20 cellular contexts compared by ENCODE assay signal in genomic region chr7:143454091-143454729, GRCh38. TPM values are rescaled to one million over a fixed set of nuclear protein-coding genes. Genes with fewer than 3 reads are reported as not detected.
DNase-seq lines count a peak whose midpoint lies in the region; ATAC-seq and TF ChIP-seq lines count a peak whose summit lies in the region.
"Had no signal": no experiment of that assay in that cellular context is flagged by ENCODE, and none has a peak within 500 bp of the region (broad histone marks: within the 10 kb centered on the region; RNA-seq: fewer than 3 reads in every experiment).

No MANE protein-coding gene starts in this region.

- H2AFZ ChIP-seq in IMR-90 (replicated peaks; ENCODE audit: low read length, poor library complexity) = no peak overlapping the region

- TF ChIP-seq RAD21 in IMR-90 (IDR thresholded peaks at IDR 0.05; ENCODE audit: low read length) = no peak

- H3K27ac Mint-ChIP-seq in activated CD4-positive, alpha-beta memory T cell treated with anti-CD3 and anti-CD28 coated beads for 36 hours = no peak overlapping the region
- H3K27ac Mint-ChIP-seq: CD8-positive, alpha-beta memory T cell had no signal

- intact Hi-C loops in IMR-90 (cut with micrococcal nuclease) (no loop called here), posterior vena cava (cut with DNase I) (no loop called here)
- intact Hi-C loops in activated CD4-positive, alpha-beta memory T cell treated with anti-CD3 and anti-CD28 coated beads for 36 hours (cut with micrococcal nuclease) = no loop called here

- dilution Hi-C loops in IMR-90 (cut with HindIII; ENCODE audit: low sequenced_read_pairs, unreplicated experiment) = no loop called here

- no peak for TF ChIP-seq EP300 in suprapubic skin (IDR thresholded peaks at IDR 0.05)

- peaks cover 16% of the 10 kb centered on the region for H3K4me1 ChIP-seq in IMR-90 (ENCODE audit: control insufficient read depth, insufficient read depth, low read length)
- peaks cover 35% of the 10 kb centered on the region for H3K4me1 ChIP-seq in suprapubic skin

- BruUV-seq in IMR-90 (replicated peaks; lab: Mats Ljungman, UMichigan) = no TSS peak

- TF ChIP-seq POLR2A in IMR-90 (IDR thresholded peaks at IDR 0.05; ENCODE audit: low read depth, low read length) = no peak
- no peak for TF ChIP-seq POLR2A in suprapubic skin (IDR thresholded peaks at IDR 0.05)

- H2AK9ac ChIP-seq in IMR-90 (replicated peaks; ENCODE audit: low read depth, low read length, poor library complexity) = no peak overlapping the region

- H3K9me1 ChIP-seq in IMR-90 (ENCODE audit: insufficient read depth, low read length) = peaks cover 10% of the 10 kb centered on the region

- in situ Hi-C loops in IMR-90 (cut with MboI; ENCODE audit: low sequenced_read_pairs) = no loop called here

- no peak overlapping the region; the same call in 1 of the 2 replicates for H3K23ac ChIP-seq in IMR-90 (ENCODE audit: low read depth, low read length)

- CTCF ChIA-PET in IMR-90 (lab: Yijun Ruan, JAX) = no interaction called here
- CTCF ChIA-PET in activated CD4-positive, alpha-beta memory T cell treated with anti-CD3 and anti-CD28 coated beads for 36 hours (lab: Charles Lee) = no interaction called here

- H2AK5ac ChIP-seq in IMR-90 (ENCODE audit: low read depth, low read length) = no peak overlapping the region

- no peak overlapping the region for H4K5ac ChIP-seq in IMR-90 (ENCODE audit: low read depth, low read length)

- WGBS in IMR-90 (ENCODE audit: extremely low coverage in 2 of 2, insufficient read length in 1 of 2), 2 experiments = 88% methylated on average over 1 of the region's 1 CpG; no CpG with 5 or more reads in 1 of the 2 experiments
- 26% methylated on average over 1 of the region's 1 CpG for WGBS in suprapubic skin

- DNase-seq in EH (ENCODE audit: low read depth) = peak; percentile 81
- no peak for DNase-seq in IMR-90
- DNase-seq in fibroblast of gingiva (ENCODE audit: low read depth) = peak; percentile 35
- no peak for DNase-seq in suprapubic skin (ENCODE audit: low spot score in 2 of 2)
- no peak for DNase-seq in activated CD4-positive, alpha-beta memory T cell treated with anti-CD3 and anti-CD28 coated beads for 36 hours
- DNase-seq in posterior vena cava (ENCODE audit: low spot score) = no peak
- DNase-seq: CD8-positive, alpha-beta memory T cell; DND-41; H9; NCI-H1048; NCI-H1436 treated with DMSO at 0.1 percent for 48 hours; NCI-H2081 treated with DMSO at 0.1 percent for 48 hours; NCI-H510A; NCI-H774; RPMI8226 had no signal

- H3K9me3 Mint-ChIP-seq in activated CD4-positive, alpha-beta memory T cell treated with anti-CD3 and anti-CD28 coated beads for 36 hours = no peaks in the 10 kb centered on the region
- H3K9me3 Mint-ChIP-seq: CD8-positive, alpha-beta memory T cell; H9 had no signal

- no peak overlapping the region for H2BK5ac ChIP-seq in IMR-90 (ENCODE audit: low read depth, low read length, poor library complexity, severe bottlenecking)

- H3K14ac ChIP-seq in IMR-90 (replicated peaks; ENCODE audit: low read depth, low read length) = no peak overlapping the region

- no peak for ATAC-seq in IMR-90 (ENCODE audit: low read depth)
- no peak for ATAC-seq in GM19351 (IDR thresholded peaks at IDR 0.05; ENCODE audit: unreplicated experiment)

- H3K79me1 ChIP-seq in IMR-90 (ENCODE audit: low read depth in 1 of 2, low read length in 2 of 2) = no peaks in the 10 kb centered on the region

- H3K4ac ChIP-seq in IMR-90 (ENCODE audit: low read depth, low read length) = no peak overlapping the region

- H3K27me3 ChIP-seq in IMR-90 (ENCODE audit: control insufficient read depth, insufficient read depth, low read length) (no peaks in the 10 kb centered on the region), suprapubic skin (no peaks in the 10 kb centered on the region)
- H3K27me3 ChIP-seq: BLaER1 treated with 17β-estradiol and CSF1 and Interleukin-3, amounts not matched to agents 10 nM and 100 nM had no signal

- no peak overlapping the region for H3K18ac ChIP-seq in IMR-90 (ENCODE audit: low read depth, low read length)

- no peak overlapping the region for H3K27ac ChIP-seq in IMR-90 (ENCODE audit: insufficient read depth, low read length)
- H3K27ac ChIP-seq in suprapubic skin = peak overlapping the region; percentile 40
- H3K27ac ChIP-seq: BLaER1 treated with 17β-estradiol and CSF1 and Interleukin-3, amounts not matched to agents 10 nM and 100 nM had no signal

- no peaks in the 10 kb centered on the region for H3K4me1 Mint-ChIP-seq in activated CD4-positive, alpha-beta memory T cell treated with anti-CD3 and anti-CD28 coated beads for 36 hours (ENCODE audit: low read depth)
- H3K4me1 Mint-ChIP-seq: CD8-positive, alpha-beta memory T cell had no signal

- POLR2A ChIA-PET in IMR-90 (lab: Charles Lee; ENCODE audit: unreplicated experiment) = interaction anchor here (0.6 kb wide), 1 partner anchor 8 kb away, joined by 3 read pairs; no protein-coding TSS in a partner anchor
- POLR2A ChIA-PET in activated CD4-positive, alpha-beta memory T cell treated with anti-CD3 and anti-CD28 coated beads for 36 hours (lab: Charles Lee) = no interaction called here

- no peak for TF ChIP-seq CTCF in IMR-90 (conservative IDR thresholded peaks at IDR 0.05; ENCODE audit: low read depth, low read length)
- no peak for TF ChIP-seq CTCF in suprapubic skin (IDR thresholded peaks at IDR 0.05)

- H2BK15ac ChIP-seq in IMR-90 (ENCODE audit: low read depth, low read length) = no peak overlapping the region

- H3K9me3 ChIP-seq in IMR-90 (ENCODE audit: control insufficient read depth, insufficient read depth, low read length) (no peaks in the 10 kb centered on the region), suprapubic skin (no peaks in the 10 kb centered on the region)
- H3K9me3 ChIP-seq: BLaER1 treated with 17β-estradiol and CSF1 and Interleukin-3, amounts not matched to agents 10 nM and 100 nM had no signal

- H3K9ac ChIP-seq in IMR-90 (ENCODE audit: low read depth, low read length) = no peak overlapping the region
- H3K9ac ChIP-seq: BLaER1 treated with 17β-estradiol and CSF1 and Interleukin-3, amounts not matched to agents 10 nM and 100 nM had no signal

- no peaks in the 10 kb centered on the region for H3K36me3 ChIP-seq in IMR-90 (ENCODE audit: control insufficient read depth, insufficient read depth, low read length)
- no peaks in the 10 kb centered on the region for H3K36me3 ChIP-seq in suprapubic skin
- H3K36me3 ChIP-seq: BLaER1 treated with 17β-estradiol and CSF1 and Interleukin-3, amounts not matched to agents 10 nM and 100 nM had no signal

- no peak overlapping the region for H3K56ac ChIP-seq in IMR-90 (ENCODE audit: extremely low read depth, insufficient read depth, low read length)

- H4K8ac ChIP-seq in IMR-90 (ENCODE audit: low read depth in 2 of 2, low read length in 2 of 2) = no peak overlapping the region

- no peak overlapping the region for H2BK20ac ChIP-seq in IMR-90 (ENCODE audit: low read depth, low read length)

- no peak overlapping the region for H3K4me3 ChIP-seq in IMR-90 (ENCODE audit: insufficient read depth, low read depth, low read length)
- no peak overlapping the region for H3K4me3 ChIP-seq in suprapubic skin
- H3K4me3 ChIP-seq: BLaER1 treated with 17β-estradiol and CSF1 and Interleukin-3, amounts not matched to agents 10 nM and 100 nM had no signal

- no peak overlapping the region for H3K4me3 Mint-ChIP-seq in activated CD4-positive, alpha-beta memory T cell treated with anti-CD3 and anti-CD28 coated beads for 36 hours
- H3K4me3 Mint-ChIP-seq: CD8-positive, alpha-beta memory T cell; H9 had no signal

- no peaks in the 10 kb centered on the region; the same call in 1 of the 2 replicates for H4K20me1 ChIP-seq in IMR-90 (ENCODE audit: insufficient read depth, low read length)
- H4K20me1 ChIP-seq: BLaER1 treated with 17β-estradiol and CSF1 and Interleukin-3, amounts not matched to agents 10 nM and 100 nM had no signal

- no peaks in the 10 kb centered on the region for H3K27me3 Mint-ChIP-seq in activated CD4-positive, alpha-beta memory T cell treated with anti-CD3 and anti-CD28 coated beads for 36 hours

- H4K91ac ChIP-seq in IMR-90 (ENCODE audit: insufficient read depth, low read depth, low read length) = peak overlapping the region; percentile 25; the same call in 1 of the 2 replicates

- no peaks in the 10 kb centered on the region for H3K36me3 Mint-ChIP-seq in activated CD4-positive, alpha-beta memory T cell treated with anti-CD3 and anti-CD28 coated beads for 36 hours
- H3K36me3 Mint-ChIP-seq: CD8-positive, alpha-beta memory T cell had no signal

- no peak overlapping the region for H3K4me2 ChIP-seq in IMR-90 (ENCODE audit: low read depth, low read length)
- H3K4me2 ChIP-seq: BLaER1 treated with 17β-estradiol and CSF1 and Interleukin-3, amounts not matched to agents 10 nM and 100 nM had no signal

- no peak overlapping the region for H2BK120ac ChIP-seq in IMR-90 (ENCODE audit: low read depth, low read length)

TF ChIP-seq in IMR-90, 13 proteins besides CTCF, POLR2A, EP300 and RAD21 (continues in another document):
- TF ChIP-seq CEBPB (IDR thresholded peaks at IDR 0.05; ENCODE audit: low read depth, low read length) (no peak), SMC3 (IDR thresholded peaks at IDR 0.05; ENCODE audit: low read depth, low read length) (no peak), FOS (IDR thresholded peaks at IDR 0.05; ENCODE audit: low read depth, low read length) (no peak), CHD1 (IDR thresholded peaks at IDR 0.05; ENCODE audit: low read depth, low read length) (no peak), RCOR1 (IDR thresholded peaks at IDR 0.05; ENCODE audit: insufficient replicate concordance, low read length) (no peak)

RNA-seq across cellular contexts. Expression of gene TAS2R60, which starts 11.0 kb away (rescaled TPM):
- total RNA-seq in IMR-90 (2012; rRNA removed) (not detected in 2 replicates), suprapubic skin (not detected), posterior vena cava (under 1 TPM; 0.42 to 0.57 TPM)
- polyA plus RNA-seq in IMR-90 (2012; rRNA removed) = not detected in 2 replicates
- polyA plus RNA-seq in IMR-90 (2012; cell fraction: cytosol; rRNA removed) = not detected in 2 replicates
- polyA plus RNA-seq in IMR-90 (2012; cell fraction: nucleus; rRNA removed; ENCODE audit: low replicate concordance) = not detected in 2 replicates
- not detected for total RNA-seq in activated CD4-positive, alpha-beta memory T cell treated with anti-CD3 and anti-CD28 coated beads for 36 hours
- total RNA-seq: CD8-positive, alpha-beta memory T cell; H9; MCF 10A; SK-MEL-5 had no signal
- polyA plus RNA-seq: AG04450; CD8-positive, alpha-beta memory T cell had no signal

RNA-seq across cellular contexts. Expression of gene TAS2R41, which starts 23.5 kb away (rescaled TPM):
- total RNA-seq in IMR-90 (2012; rRNA removed) = not detected in 2 replicates
- not detected in 2 replicates for polyA plus RNA-seq in IMR-90 (2012; rRNA removed)
- not detected in 2 replicates for polyA plus RNA-seq in IMR-90 (2012; cell fraction: cytosol; rRNA removed)
- polyA plus RNA-seq in IMR-90 (2012; cell fraction: nucleus; rRNA removed; ENCODE audit: low replicate concordance) = not detected in 2 replicates
- total RNA-seq in suprapubic skin = not detected
- total RNA-seq in activated CD4-positive, alpha-beta memory T cell treated with anti-CD3 and anti-CD28 coated beads for 36 hours = not detected
- total RNA-seq in posterior vena cava = under 1 TPM; 0.46 to 0.81 TPM
- total RNA-seq: CD8-positive, alpha-beta memory T cell; H9; MCF 10A; SK-MEL-5 had no signal
- polyA plus RNA-seq: AG04450; CD8-positive, alpha-beta memory T cell had no signal

RNA-seq across cellular contexts. Expression of gene EPHA1, which starts 45.6 kb away (rescaled TPM):
- total RNA-seq in IMR-90 (2012; rRNA removed) = not detected in 2 replicates
- 0.10 TPM in 1 of 2 replicates, not detected in the other for polyA plus RNA-seq in IMR-90 (2012; rRNA removed)
- 0.04 TPM in 1 of 2 replicates, not detected in the other for polyA plus RNA-seq in IMR-90 (2012; cell fraction: cytosol; rRNA removed)
- polyA plus RNA-seq in IMR-90 (2012; cell fraction: nucleus; rRNA removed; ENCODE audit: low replicate concordance) = 0.04 and 0.11 TPM in 2 replicates
- 10 to 100 TPM; 60.9 to 94.4 (median 67.7) TPM for total RNA-seq in suprapubic skin
- 1 to 10 TPM; 2.9 to 4.3 TPM for total RNA-seq in activated CD4-positive, alpha-beta memory T cell treated with anti-CD3 and anti-CD28 coated beads for 36 hours
- total RNA-seq in posterior vena cava = under 1 TPM in 1 of 2 donors, not detected in 1; 0.24 TPM
- total RNA-seq: SK-MEL-5 had no signal

Comparison
In these comparisons a context has a peak if more than half of its experiments do, and no peak if none do; other contexts are left out.
1. DNase-seq: peak in EH (single experiment) and fibroblast of gingiva (single experiment); none in IMR-90 (single experiment), suprapubic skin (0 of 2), activated CD4-positive, alpha-beta memory T cell treated with anti-CD3 and anti-CD28 coated beads for 36 hours (single experiment) and posterior vena cava (single experiment).
2. RNA of gene EPHA1, which starts 45.6 kb away (total RNA-seq): 60.9 to 94.4 TPM in suprapubic skin; 2.9 to 4.3 TPM in activated CD4-positive, alpha-beta memory T cell treated with anti-CD3 and anti-CD28 coated beads for 36 hours, 0.24 TPM in posterior vena cava and not detected in IMR-90; every median in the first group is over 10 times any median in the second.